In the genomic region with DNA sequence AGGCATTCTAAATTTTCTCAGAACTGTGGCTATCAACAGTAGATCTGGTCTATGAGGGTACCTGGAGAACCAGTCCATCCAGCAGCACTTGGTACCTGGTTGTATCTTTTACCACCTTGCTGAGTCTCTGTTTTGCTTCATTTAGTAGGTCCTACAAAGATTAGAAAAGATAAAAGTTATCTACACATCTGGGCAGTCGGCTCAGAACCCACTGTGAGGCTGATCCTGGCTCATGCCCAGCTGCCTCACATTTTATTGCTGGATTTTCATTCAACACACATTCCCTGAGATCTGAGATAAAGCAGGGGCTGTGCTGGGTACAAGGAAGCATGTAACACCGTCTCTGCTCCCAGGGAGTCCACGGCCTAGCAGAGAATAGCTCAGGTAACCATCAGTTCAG, we compare ENCODE assay signal across 19 cellular contexts. TPM values are rescaled to one million over a fixed set of nuclear protein-coding genes. Genes with fewer than 3 reads are reported as not detected.
DNase-seq lines count a peak whose midpoint lies in the region; TF ChIP-seq lines count a peak whose summit lies in the region.
"Had no signal": no experiment of that assay in that cellular context is flagged by ENCODE, and none has a peak within 500 bp of the region (broad histone marks: within the 10 kb centered on the region; RNA-seq: fewer than 3 reads in every experiment).

No MANE protein-coding gene starts in this region.

- no peak overlapping the region for H3K4me2 ChIP-seq in neural progenitor cell
- H3K4me2 ChIP-seq: smooth muscle cell had no signal

- H3K9me3 Mint-ChIP-seq in CD14-positive monocyte (no peaks in the 10 kb centered on the region), brain (peaks cover 0 to 3% (median 0%) of the 10 kb centered on the region in 5 experiments), neural progenitor cell (peaks cover 2% of the 10 kb centered on the region)

- H2AFZ ChIP-seq in neural progenitor cell (replicated peaks): no peak overlapping the region

- H3K27ac ChIP-seq in neural progenitor cell: no peak overlapping the region
- H3K27ac ChIP-seq: breast epithelium, foreskin keratinocyte had no signal

- H3K27ac Mint-ChIP-seq in CD14-positive monocyte (peak overlapping the region in 4 of 7 donors; percentile 6 to 64 (median 42)), brain (peak overlapping the region in 4 of 5 experiments; percentile 24 to 79 (median 68)), neural progenitor cell (peak overlapping the region; percentile 37)

- H3K4me3 Mint-ChIP-seq in CD14-positive monocyte: no peak overlapping the region
- no peak overlapping the region for H3K4me3 Mint-ChIP-seq in brain
- no peak overlapping the region for H3K4me3 Mint-ChIP-seq in neural progenitor cell

- H3K4me3 ChIP-seq in neural progenitor cell: no peak overlapping the region
- no peak overlapping the region for H3K4me3 ChIP-seq in foreskin fibroblast (ENCODE audit: low read depth in 1 of 2, low read length in 2 of 2)
- H3K4me3 ChIP-seq: breast epithelium, smooth muscle cell had no signal

- TF ChIP-seq CTCF in CD14-positive monocyte (IDR thresholded peaks at IDR 0.05) (no peak), brain (conservative IDR thresholded peaks at IDR 0.05) (no peak), neural progenitor cell (IDR thresholded peaks at IDR 0.05) (no peak), foreskin fibroblast (IDR thresholded peaks at IDR 0.05; ENCODE audit: low read depth, low read length) (no peak)

- H3K9me3 ChIP-seq in neural progenitor cell (ENCODE audit: low read depth): no peaks in the 10 kb centered on the region
- H3K9me3 ChIP-seq: breast epithelium had no signal

- H3K36me3 ChIP-seq in neural progenitor cell: peaks cover 9% of the 10 kb centered on the region
- H3K36me3 ChIP-seq: breast epithelium had no signal

- H3K4me1 Mint-ChIP-seq in CD14-positive monocyte: no peaks in the 10 kb centered on the region
- H3K4me1 Mint-ChIP-seq in brain: no peaks in the 10 kb centered on the region
- H3K4me1 Mint-ChIP-seq in neural progenitor cell: peaks cover 4% of the 10 kb centered on the region

- intact Hi-C loops in CD14-positive monocyte (cut with micrococcal nuclease): no loop called here

- H3K27me3 ChIP-seq in neural progenitor cell: no peaks in the 10 kb centered on the region
- H3K27me3 ChIP-seq: breast epithelium, foreskin keratinocyte had no signal

- H3K36me3 Mint-ChIP-seq in CD14-positive monocyte (peaks cover 69 to 76% of the 10 kb centered on the region in 2 donors), brain (peaks cover 67% of the 10 kb centered on the region), neural progenitor cell (peaks cover 22% of the 10 kb centered on the region)

- H3K9ac ChIP-seq in neural progenitor cell: no peak overlapping the region

- H3K27me3 Mint-ChIP-seq in CD14-positive monocyte (ENCODE audit: low read depth in 3 of 3) (no peaks in the 10 kb centered on the region), brain (no peaks in the 10 kb centered on the region), neural progenitor cell (ENCODE audit: insufficient read depth, low read depth) (no peaks in the 10 kb centered on the region)

- no peaks in the 10 kb centered on the region for H3F3A ChIP-seq in neural progenitor cell (ENCODE audit: low read depth)

- peaks cover 14% of the 10 kb centered on the region for H4K20me1 ChIP-seq in neural progenitor cell (ENCODE audit: low read depth)

- DNase-seq in CD14-positive monocyte (ENCODE audit: low spot score): no peak
- peak; percentile 43 for DNase-seq in ELF-1 (ENCODE audit: low read depth, low spot score)
- DNase-seq in neural progenitor cell (ENCODE audit: low spot score): no peak
- no peak for DNase-seq in foreskin melanocyte
- no peak for DNase-seq in foreskin fibroblast
- DNase-seq in GM19238 (ENCODE audit: insufficient read length, low spot score): no peak
- DNase-seq: activated CD4-positive, alpha-beta T cell treated with anti-CD3 and anti-CD28 coated beads, Interleukin-2, amount 50 U/mL, for 1 hour; Calu3; dermis blood vessel endothelial cell; foreskin keratinocyte; kidney glomerular epithelial cell; mesendoderm; NCI-H1930; NCI-H510A treated with DMSO at 0.1 percent for 48 hours; substantia nigra had no signal

- H3K79me2 ChIP-seq in neural progenitor cell (ENCODE audit: low read depth): peaks cover 37% of the 10 kb centered on the region

- H3K4me1 ChIP-seq in neural progenitor cell: no peaks in the 10 kb centered on the region
- H3K4me1 ChIP-seq: breast epithelium, foreskin keratinocyte had no signal

RNA-seq across cellular contexts. Expression of gene ATP6V1E1, which starts 27.5 kb away (rescaled TPM):
- polyA plus RNA-seq in CD14-positive monocyte: 100 to 1,000 TPM; 144 to 147 TPM
- 250 TPM for polyA plus RNA-seq in brain (ENCODE audit: insufficient read depth, low read depth, low replicate concordance)
- total RNA-seq in neural progenitor cell (ENCODE audit: low replicate concordance): 79.0 and 87.1 TPM in 2 replicates

RNA-seq across cellular contexts. Expression of gene BCL2L13, which starts 37.5 kb away (rescaled TPM):
- polyA plus RNA-seq in CD14-positive monocyte: 10 to 100 TPM; 53.0 to 67.8 TPM
- polyA plus RNA-seq in brain (ENCODE audit: insufficient read depth, low read depth, low replicate concordance): 39.7 TPM
- total RNA-seq in neural progenitor cell (ENCODE audit: low replicate concordance): 41.2 and 47.7 TPM in 2 replicates

RNA-seq across cellular contexts. Expression of gene SLC25A18, which starts 37.7 kb away (rescaled TPM):
- under 1 TPM; 0.10 to 0.11 TPM for polyA plus RNA-seq in CD14-positive monocyte
- 40.2 TPM for polyA plus RNA-seq in brain (ENCODE audit: insufficient read depth, low read depth, low replicate concordance)
- 0.37 and 0.88 TPM in 2 replicates for total RNA-seq in neural progenitor cell (ENCODE audit: low replicate concordance)
- total RNA-seq: dermis blood vessel endothelial cell, foreskin keratinocyte, pulmonary artery endothelial cell had no signal
- polyA plus RNA-seq: foreskin keratinocyte had no signal

Comparison
In these comparisons a context has a peak if more than half of its experiments do, and no peak if none do; other contexts are left out.
1. RNA of gene SLC25A18, which starts 37.7 kb away (polyA plus RNA-seq): 40.2 TPM in brain (single experiment); 0.10 to 0.11 TPM in CD14-positive monocyte; every median in the first group is over 10 times any median in the second.
2. Peak in every context shown above with its lines, with median percentiles within 50 percentile points of each other: H3K27ac Mint-ChIP-seq.